In the genomic region with DNA sequence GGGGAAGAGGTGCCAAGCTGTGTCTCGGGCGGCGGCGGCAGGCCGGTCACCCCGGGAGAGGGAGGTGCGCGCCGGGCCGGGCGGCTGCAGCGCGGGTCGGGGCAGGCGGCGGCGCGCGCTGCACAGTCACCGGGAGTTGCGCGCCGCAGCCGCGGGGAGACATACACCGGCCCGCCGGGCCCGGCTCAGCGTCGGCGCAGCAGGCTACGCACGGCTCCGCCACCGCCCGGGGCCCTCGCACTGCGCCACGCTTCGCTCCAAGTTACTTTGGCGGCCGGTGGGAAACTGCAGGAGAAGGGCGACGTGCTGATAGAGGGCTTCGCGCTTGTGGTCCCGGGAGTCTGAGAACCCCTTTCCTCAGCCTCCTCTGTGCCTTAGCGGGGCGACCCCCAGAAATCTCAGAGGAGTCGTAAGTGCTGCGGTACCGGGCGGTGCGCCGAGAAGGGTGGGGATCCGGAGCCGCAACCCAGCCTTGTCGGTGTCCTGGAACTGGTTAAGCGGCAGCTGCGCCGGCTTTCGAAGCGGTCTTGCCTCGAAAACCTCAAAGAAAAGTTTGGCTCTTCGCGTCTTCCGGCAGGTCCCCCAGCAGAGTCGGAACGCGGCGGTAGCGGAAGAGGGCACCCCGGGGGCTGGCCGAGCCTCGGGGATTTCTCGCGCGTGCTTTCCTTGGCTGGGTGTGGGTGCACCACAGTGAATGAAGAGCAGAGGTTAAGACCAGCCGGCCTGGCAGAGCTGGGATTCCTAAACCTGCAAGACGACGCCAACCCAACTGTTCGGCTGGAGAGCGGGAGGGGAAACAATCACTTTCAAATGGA, we compare ENCODE assay signal across 8 cellular contexts. TPM values are rescaled to one million over a fixed set of nuclear protein-coding genes. Genes with fewer than 3 reads are reported as not detected.
DNase-seq lines count a peak whose midpoint lies in the region; ATAC-seq lines count a peak whose summit lies in the region.

A gene (minus strand): TSS at position 11 of the 815 bp plus-strand sequence.

- H3K9me3 Mint-ChIP-seq in activated naive CD4-positive, alpha-beta T cell treated with anti-CD3 and anti-CD28 coated beads for 36 hours = no peaks in the 10 kb centered on the region

- CTCF ChIA-PET in activated naive CD4-positive, alpha-beta T cell treated with anti-CD3 and anti-CD28 coated beads for 36 hours (lab: Charles Lee) = no interaction called here

- intact Hi-C loops in activated naive CD4-positive, alpha-beta T cell treated with anti-CD3 and anti-CD28 coated beads for 36 hours (cut with micrococcal nuclease) = loop anchor here (5.0 kb wide), 4 partner anchors 409 to 711 kb away; a partner anchor contains a TSS

- peak within 1 kb of the TSS; percentile 71 for H3K4me3 Mint-ChIP-seq in activated naive CD4-positive, alpha-beta T cell treated with anti-CD3 and anti-CD28 coated beads for 36 hours

- no peak within 1 kb of the TSS for H3K27ac Mint-ChIP-seq in activated naive CD4-positive, alpha-beta T cell treated with anti-CD3 and anti-CD28 coated beads for 36 hours

- peak; percentile 45 for DNase-seq in activated naive CD4-positive, alpha-beta T cell treated with anti-CD3 and anti-CD28 coated beads for 36 hours
- DNase-seq in activated naive CD4-positive, alpha-beta T cell (lab: John Stamatoyannopoulos, UW) = no peak
- DNase-seq in NCI-H345 treated with DMSO at 0.1 percent for 48 hours (lab: John Stamatoyannopoulos, UW; ENCODE audit: unreplicated experiment) = peak; percentile 48
- peak; percentile 19 for DNase-seq in activated naive CD4-positive, alpha-beta T cell treated with anti-CD3 and anti-CD28 coated beads, Interleukin-2, amount 50 U/mL, for 16 hours
- DNase-seq in globus pallidus (ENCODE audit: low spot score) = peak; percentile 11
- no peak for DNase-seq in occipital lobe (lab: John Stamatoyannopoulos, UW)
- DNase-seq in HuH-7 (ENCODE audit: low spot score) = no peak

- peak; percentile 28 for ATAC-seq in HG02623 (IDR thresholded peaks at IDR 0.05; ENCODE audit: unreplicated experiment)

- peaks cover 29% of the 10 kb centered on the region for H3K4me1 Mint-ChIP-seq in activated naive CD4-positive, alpha-beta T cell treated with anti-CD3 and anti-CD28 coated beads for 36 hours (ENCODE audit: low read depth)

- H3K36me3 Mint-ChIP-seq in activated naive CD4-positive, alpha-beta T cell treated with anti-CD3 and anti-CD28 coated beads for 36 hours (ENCODE audit: low read depth) = no peaks in the 10 kb centered on the region

- H3K27me3 Mint-ChIP-seq in activated naive CD4-positive, alpha-beta T cell treated with anti-CD3 and anti-CD28 coated beads for 36 hours (ENCODE audit: low read depth) = peaks cover 70% of the 10 kb centered on the region

RNA-seq across cellular contexts. Expression of the gene that starts here (rescaled TPM):
- not detected for total RNA-seq in activated naive CD4-positive, alpha-beta T cell treated with anti-CD3 and anti-CD28 coated beads for 36 hours
- 14.5 TPM for total RNA-seq in occipital lobe

Comparison
In these comparisons a context has a peak if more than half of its experiments do, and no peak if none do; other contexts are left out.
1. RNA of the gene that starts here (total RNA-seq): 14.5 TPM in occipital lobe (single experiment); not detected in activated naive CD4-positive, alpha-beta T cell treated with anti-CD3 and anti-CD28 coated beads for 36 hours; every median in the first group is over 10 times any median in the second.
2. DNase-seq: peak in NCI-H345 treated with DMSO at 0.1 percent for 48 hours (single experiment), activated naive CD4-positive, alpha-beta T cell treated with anti-CD3 and anti-CD28 coated beads, Interleukin-2, amount 50 U/mL, for 16 hours (single experiment) and globus pallidus (single experiment); none in activated naive CD4-positive, alpha-beta T cell (0 of 4), occipital lobe (single experiment) and HuH-7 (single experiment).
3. Peak in DNase-seq in activated naive CD4-positive, alpha-beta T cell treated with anti-CD3 and anti-CD28 coated beads for 36 hours; RNA of the gene not detected or under 1 TPM.